Comparison of ENCODE assay signal across 9 cellular contexts in the genomic region with DNA sequence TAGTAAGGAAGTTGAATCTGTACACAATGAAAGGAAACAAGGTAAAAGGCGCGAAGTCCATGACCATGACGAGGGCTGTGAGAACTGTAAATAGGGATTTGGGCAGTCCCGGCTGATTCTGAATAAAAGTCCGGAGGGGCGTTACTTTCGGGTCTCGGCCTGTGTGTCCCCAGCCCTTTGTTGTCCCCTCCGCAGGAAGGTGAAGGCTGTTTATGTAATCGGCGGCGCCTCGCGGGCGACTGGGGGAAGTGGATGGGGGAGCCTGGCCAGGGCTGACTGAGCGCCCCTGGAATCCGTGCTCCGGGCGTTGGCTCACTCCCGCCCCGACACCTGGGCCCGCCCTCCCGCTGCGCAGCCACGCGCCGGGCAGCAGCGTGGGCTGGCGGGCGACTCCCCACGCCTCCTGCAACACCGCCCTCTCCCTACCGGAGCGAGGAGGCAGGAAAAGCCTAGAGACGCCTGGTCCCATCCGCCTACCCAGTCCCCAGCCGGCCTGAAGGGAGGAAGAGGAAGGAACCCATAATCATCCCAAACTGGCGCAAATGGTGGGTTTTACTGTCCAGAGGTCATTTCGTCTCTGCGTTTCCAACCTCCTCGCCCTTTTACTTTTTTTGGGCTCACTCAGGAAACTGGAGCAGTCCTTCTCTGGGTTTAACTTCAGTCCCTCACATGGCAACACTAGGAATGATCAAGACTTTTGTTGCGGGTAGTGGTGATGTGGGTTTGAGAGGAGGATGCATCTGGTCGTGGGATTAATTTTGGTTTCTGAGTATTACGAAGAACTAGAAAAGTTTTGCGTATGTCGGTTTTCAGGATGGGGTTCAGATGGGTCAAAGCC. TPM values are rescaled to one million over a fixed set of nuclear protein-coding genes. Genes with fewer than 3 reads are reported as not detected.
A peak's percentile ranks its signal among the peaks of the same experiment; 100 is the strongest.
DNase-seq lines count a peak whose midpoint lies in the region; FAIRE-seq lines count a peak whose summit lies in the region.
"Had no signal": no experiment of that assay in that cellular context is flagged by ENCODE, and none has a peak within 500 bp of the region (broad histone marks: within the 10 kb centered on the region; RNA-seq: fewer than 3 reads in every experiment).

No MANE protein-coding gene starts in this region.

- H3K27ac ChIP-seq in HUES6 (ENCODE audit: low read depth, low read length) (no peak overlapping the region), iPS DF 6.9 (ENCODE audit: low read length) (no peak overlapping the region), small intestine (ENCODE audit: low read depth in 1 of 2, low read length in 1 of 2) (peak overlapping the region; percentile 52 to 86)

- H3K36me3 ChIP-seq in HUES6 (ENCODE audit: control insufficient read depth, insufficient read depth, low read length) (no peaks in the 10 kb centered on the region), iPS DF 6.9 (ENCODE audit: control insufficient read depth, insufficient read depth, low read length) (no peaks in the 10 kb centered on the region), small intestine (ENCODE audit: control insufficient read depth in 2 of 2, insufficient read depth in 2 of 2, low read length in 2 of 2) (no peaks in the 10 kb centered on the region)

- intact Hi-C loops in activated naive CD4-positive, alpha-beta T cell treated with anti-CD3 and anti-CD28 coated beads for 36 hours (cut with micrococcal nuclease): loop anchor here (1.0 kb wide), 1 partner anchor 112 kb away; the partner anchor contains the start of gene TRIM26

- CTCF ChIA-PET in activated naive CD4-positive, alpha-beta T cell treated with anti-CD3 and anti-CD28 coated beads for 36 hours (lab: Charles Lee): interaction anchor here (1.1 to 7.9 kb wide), 8 partner anchors 24 to 253 kb away, joined by 3 to 227 read pairs (median 6); partner anchors contain the start of gene PPP1R11

- H3K4me1 Mint-ChIP-seq in activated naive CD4-positive, alpha-beta T cell treated with anti-CD3 and anti-CD28 coated beads for 36 hours (ENCODE audit: low read depth): peaks cover 56% of the 10 kb centered on the region

- H3K4me3 ChIP-seq in HUES6 (ENCODE audit: low read depth, low read length) (peak overlapping the region; percentile 67), iPS DF 6.9 (ENCODE audit: low read length) (peak overlapping the region; percentile 54; the same call in 1 of the 2 replicates), small intestine (ENCODE audit: low read depth in 1 of 2, low read length in 2 of 2) (peak overlapping the region in 1 of 2 donors; percentile 33)

- no peaks in the 10 kb centered on the region for H3K9me3 Mint-ChIP-seq in activated naive CD4-positive, alpha-beta T cell treated with anti-CD3 and anti-CD28 coated beads for 36 hours

- no peak overlapping the region for H3K27ac Mint-ChIP-seq in activated naive CD4-positive, alpha-beta T cell treated with anti-CD3 and anti-CD28 coated beads for 36 hours

- peaks cover 27% of the 10 kb centered on the region for H3K4me1 ChIP-seq in HUES6 (ENCODE audit: control insufficient read depth, insufficient read depth, low read length)
- peaks cover 6% of the 10 kb centered on the region for H3K4me1 ChIP-seq in iPS DF 6.9 (ENCODE audit: control insufficient read depth, insufficient read depth, low read length)
- peaks cover 4 to 14% of the 10 kb centered on the region in 2 donors for H3K4me1 ChIP-seq in small intestine (ENCODE audit: control insufficient read depth in 2 of 2, insufficient read depth in 1 of 2, low read depth in 1 of 2, low read length in 1 of 2)

- peak overlapping the region; percentile 2 for H3K9ac ChIP-seq in HUES6 (ENCODE audit: low read length)

- no peak for FAIRE-seq in small intestine (lab: Jason Lieb, UNC)
- no peak for FAIRE-seq in HTR-8/SVneo (lab: Jason Lieb, UNC)
- FAIRE-seq: colon had no signal

- peak overlapping the region; percentile 78 for H3K4me3 Mint-ChIP-seq in activated naive CD4-positive, alpha-beta T cell treated with anti-CD3 and anti-CD28 coated beads for 36 hours

- H3K27me3 Mint-ChIP-seq in activated naive CD4-positive, alpha-beta T cell treated with anti-CD3 and anti-CD28 coated beads for 36 hours (ENCODE audit: low read depth): peaks cover 20% of the 10 kb centered on the region

- no CpG with 5 or more reads among the region's 46 CpGs for WGBS in iPS DF 6.9 (ENCODE audit: insufficient coverage, insufficient read length)
- WGBS in small intestine, 3 donors: 0 to 2% (median 2%) methylated on average over 42 to 46 of the region's 46 CpGs

- H3K9me3 ChIP-seq in HUES6 (ENCODE audit: control insufficient read depth, insufficient read depth, low read depth, low read length) (no peaks in the 10 kb centered on the region), iPS DF 6.9 (ENCODE audit: control insufficient read depth, insufficient read depth, low read length) (no peaks in the 10 kb centered on the region), small intestine (ENCODE audit: control insufficient read depth, low read depth) (no peaks in the 10 kb centered on the region)

- no peaks in the 10 kb centered on the region for H3K36me3 Mint-ChIP-seq in activated naive CD4-positive, alpha-beta T cell treated with anti-CD3 and anti-CD28 coated beads for 36 hours (ENCODE audit: low read depth)

- peak; percentile 29 for DNase-seq in AG20443 (ENCODE audit: low spot score)
- DNase-seq in activated naive CD4-positive, alpha-beta T cell treated with anti-CD3 and anti-CD28 coated beads for 36 hours: peak; percentile 37
- no peak for DNase-seq in iPS DF 6.9 (ENCODE audit: low read depth, low spot score)
- peak; percentile 89 for DNase-seq in small intestine
- DNase-seq in activated gamma-delta T cell (lab: John Stamatoyannopoulos, UW): no peak
- no peak for DNase-seq in central memory CD4-positive, alpha-beta T cell
- no peak for DNase-seq in HTR-8/SVneo (ENCODE audit: insufficient read length, low spot score)

- H3K27me3 ChIP-seq in HUES6 (ENCODE audit: control insufficient read depth, insufficient read depth, low read length): peaks cover 90% of the 10 kb centered on the region
- peaks cover 42% of the 10 kb centered on the region for H3K27me3 ChIP-seq in iPS DF 6.9 (ENCODE audit: control insufficient read depth, insufficient read depth, low read length)
- H3K27me3 ChIP-seq in small intestine (ENCODE audit: control insufficient read depth in 2 of 2, insufficient read depth in 2 of 2, low read length in 2 of 2): peaks cover 0 to 11% of the 10 kb centered on the region in 2 donors

RNA-seq across cellular contexts. Expression of gene TRIM31, which starts 12.1 kb away (rescaled TPM):
- under 1 TPM in 1 of 2 experiments, not detected in 1; 0.17 TPM for total RNA-seq in activated naive CD4-positive, alpha-beta T cell treated with anti-CD3 and anti-CD28 coated beads for 36 hours
- 10 to 100 TPM in 2 of 3 donors, 1 to 10 TPM in 1; 5.2 to 41.6 (median 37.8) TPM for polyA plus RNA-seq in small intestine

RNA-seq across cellular contexts. Expression of gene RNF39, which starts 25.2 kb away (rescaled TPM):
- not detected for total RNA-seq in activated naive CD4-positive, alpha-beta T cell treated with anti-CD3 and anti-CD28 coated beads for 36 hours
- under 1 TPM; 0.18 to 0.27 (median 0.22) TPM for polyA plus RNA-seq in small intestine

RNA-seq across cellular contexts. Expression of gene PPP1R11, which starts 33.8 kb away (rescaled TPM):
- 10 to 100 TPM; 42.8 to 46.6 TPM for total RNA-seq in activated naive CD4-positive, alpha-beta T cell treated with anti-CD3 and anti-CD28 coated beads for 36 hours
- 100 to 1,000 TPM in 2 of 3 donors, 10 to 100 TPM in 1; 71.8 to 111 (median 108) TPM for polyA plus RNA-seq in small intestine

RNA-seq across cellular contexts. Expression of gene TRIM40, which starts 35.1 kb away (rescaled TPM):
- total RNA-seq in activated naive CD4-positive, alpha-beta T cell treated with anti-CD3 and anti-CD28 coated beads for 36 hours: not detected
- polyA plus RNA-seq in small intestine: 10 to 100 TPM in 2 of 3 donors, 1 to 10 TPM in 1; 1.6 to 19.5 (median 14.3) TPM

RNA-seq across cellular contexts. Expression of gene POLR1H, which starts 39.7 kb away (rescaled TPM):
- 10 to 100 TPM; 74.6 to 77.8 TPM for total RNA-seq in activated naive CD4-positive, alpha-beta T cell treated with anti-CD3 and anti-CD28 coated beads for 36 hours
- polyA plus RNA-seq in small intestine: 10 to 100 TPM; 42.7 to 78.4 (median 57.5) TPM

Comparison
In these comparisons a context has a peak if more than half of its experiments do, and no peak if none do; other contexts are left out.
1. DNase-seq: peak in AG20443 (single experiment), activated naive CD4-positive, alpha-beta T cell treated with anti-CD3 and anti-CD28 coated beads for 36 hours (single experiment) and small intestine (single experiment); none in iPS DF 6.9 (single experiment), activated gamma-delta T cell (single experiment), central memory CD4-positive, alpha-beta T cell (single experiment) and HTR-8/SVneo (single experiment).
2. H3K27ac ChIP-seq: peak in small intestine (2 of 2); none in HUES6 (single experiment) and iPS DF 6.9 (single experiment).